30 cellular contexts compared by ENCODE assay signal in the genomic region with DNA sequence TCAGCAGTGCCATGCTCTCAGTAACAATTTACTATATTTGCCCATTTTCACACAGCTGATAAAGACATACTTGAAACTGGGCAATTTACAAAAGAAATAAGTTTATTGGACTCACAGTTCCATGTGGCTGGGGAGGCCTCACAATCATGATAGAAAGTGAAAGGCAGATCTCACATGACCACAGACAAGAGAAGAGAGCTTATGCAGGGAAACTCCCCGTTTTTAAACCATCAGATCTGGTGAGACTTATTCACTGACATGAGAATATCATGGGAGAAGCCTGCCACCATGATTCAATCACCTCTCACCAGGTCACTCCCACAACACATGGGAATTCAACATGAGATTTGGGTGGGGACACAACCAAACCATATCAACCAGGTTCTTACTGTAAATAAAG.
"Had no signal": no experiment of that assay in that cellular context is flagged by ENCODE, and none has a peak within 500 bp of the region (broad histone marks: within the 10 kb centered on the region; RNA-seq: fewer than 3 reads in every experiment).

No MANE protein-coding gene starts in this region.

- H3K9me3 ChIP-seq: adrenal gland had no signal

- H3K27me3 ChIP-seq: adrenal gland, body of pancreas, brain microvascular endothelial cell, breast epithelium had no signal

- H3K4me1 ChIP-seq: adrenal gland, body of pancreas, breast epithelium had no signal

- H3K36me3 ChIP-seq: adrenal gland, brain microvascular endothelial cell, breast epithelium had no signal

- DNase-seq: activated B cell treated with CpG ODN at 0.5 μM for 24 hours; activated CD4-positive, alpha-beta memory T cell treated with anti-CD3 and anti-CD28 coated beads for 36 hours; activated CD4-positive, alpha-beta T cell treated with anti-CD3 and anti-CD28 coated beads for 4 hours; activated CD4-positive, alpha-beta T cell treated with anti-CD3 and anti-CD28 coated beads, Interleukin-2, amount 10 ng/mL, durations not matched to agents 24 days and 14 days; activated CD4-positive, alpha-beta T cell treated with anti-CD3 and anti-CD28 coated beads, Interleukin-2, amount 50 U/mL, for 1 hour; activated CD4-positive, alpha-beta T cell treated with anti-CD3 and anti-CD28 coated beads, Interleukin-2, amount 50 U/mL, for 4 hours; activated CD4-positive, CD25-positive, alpha-beta regulatory T cell treated with anti-CD3 and anti-CD28 coated beads, Interleukin-2, amount 50 U/mL, for 72 hours; activated CD8-positive, alpha-beta memory T cell treated with anti-CD3 and anti-CD28 coated beads, Interleukin-2, amount 50 U/mL, for 4 hours; activated CD8-positive, alpha-beta T cell treated with anti-CD3 and anti-CD28 coated beads for 36 hours; activated effector memory CD4-positive, alpha-beta T cell treated with anti-CD3 and anti-CD28 coated beads, Interleukin-2, amount 50 U/mL, for 16 hours; activated gamma-delta T cell treated with Interleukin-2 at 50 U/mL for 16 hours; activated naive CD4-positive, alpha-beta T cell; activated naive CD4-positive, alpha-beta T cell treated with anti-CD3 and anti-CD28 coated beads for 36 hours; activated naive CD4-positive, alpha-beta T cell treated with anti-CD3 and anti-CD28 coated beads, Interleukin-2, amount 50 U/mL, for 16 hours; activated naive CD8-positive, alpha-beta T cell treated with anti-CD3 and anti-CD28 coated beads for 36 hours; activated T-cell treated with anti-CD3 and anti-CD28 coated beads for 4 hours; activated T-cell treated with anti-CD3 and anti-CD28 coated beads, Interleukin-2, amount 50 U/mL, for 1 hour; activated T-cell treated with anti-CD3 and anti-CD28 coated beads, Interleukin-2, amount 50 U/mL, for 4 hours; activated T-cell treated with anti-CD3 and anti-CD28 coated beads, Interleukin-2, amount 50 U/mL, for 72 hours; adrenal gland; amniotic stem cell; aorta; body of pancreas; brain microvascular endothelial cell; central memory CD4-positive, alpha-beta T cell; T-helper 2 cell; T-helper 9 cell had no signal

- H3K4me3 ChIP-seq: adrenal gland, body of pancreas, breast epithelium had no signal

- ATAC-seq: activated CD8-positive, alpha-beta T cell treated with anti-CD3 and anti-CD28 coated beads for 36 hours; activated naive CD4-positive, alpha-beta T cell treated with anti-CD3 and anti-CD28 coated beads, Interleukin-2, amount 50 U/mL, for 72 hours; activated T-cell treated with anti-CD3 and anti-CD28 coated beads, Interleukin-2, amount 50 U/mL, for 4 hours; activated T-cell treated with anti-CD3 and anti-CD28 coated beads, Interleukin-2, amount 50 U/mL, for 72 hours; activated T-helper 17 cell treated with anti-CD3 and anti-CD28 coated beads, Interleukin-2, amount 50 U/mL, for 72 hours; body of pancreas had no signal
